In the genomic region with DNA sequence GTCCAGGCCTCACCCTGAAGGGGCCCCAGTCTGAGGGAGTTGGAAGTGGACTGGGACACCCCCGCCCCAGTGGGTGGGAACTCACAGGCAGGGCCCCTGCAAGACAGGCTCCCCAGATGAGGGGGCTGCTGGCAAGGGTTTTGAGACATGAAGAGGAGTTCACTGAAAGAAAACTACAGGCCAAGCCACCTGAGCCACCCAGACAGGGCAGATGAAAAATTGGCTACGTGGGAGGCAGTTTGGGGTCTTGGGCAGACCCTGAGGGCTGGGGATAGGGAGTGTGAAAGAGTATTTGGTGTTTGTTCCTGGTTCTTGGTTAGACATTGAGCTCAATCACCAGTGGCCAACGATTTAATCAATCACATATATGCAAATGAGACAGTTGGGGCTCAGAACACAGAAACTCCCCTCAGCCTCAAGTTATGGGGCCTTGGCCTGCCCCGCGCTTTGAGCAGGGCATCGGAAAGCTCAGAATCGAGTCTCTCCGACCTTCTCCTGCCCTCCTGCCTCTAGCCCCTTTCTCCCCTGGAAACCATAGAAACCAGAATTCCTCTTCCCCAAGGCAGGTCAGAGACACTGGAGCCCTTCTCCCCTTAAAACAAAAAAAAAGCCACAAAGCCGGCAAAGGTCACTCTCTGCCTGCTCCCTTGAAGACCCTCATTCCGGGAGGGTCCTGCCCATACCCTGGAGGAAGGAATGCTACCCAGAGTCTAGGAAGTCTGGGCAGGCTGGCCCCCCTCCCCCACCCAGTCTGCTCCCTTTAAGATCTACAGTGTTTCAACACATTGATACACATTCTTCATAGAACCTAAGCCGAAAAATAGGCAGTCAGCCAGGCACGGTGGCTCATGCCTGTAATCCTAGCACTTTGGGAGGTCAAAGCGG, we compare ENCODE assay signal across 10 cellular contexts. TPM values are rescaled to one million over a fixed set of nuclear protein-coding genes. Genes with fewer than 3 reads are reported as not detected.
DNase-seq lines count a peak whose midpoint lies in the region; ATAC-seq, FAIRE-seq and TF ChIP-seq lines count a peak whose summit lies in the region.
"Had no signal": no experiment of that assay in that cellular context is flagged by ENCODE, and none has a peak within 500 bp of the region (broad histone marks: within the 10 kb centered on the region; RNA-seq: fewer than 3 reads in every experiment).

No MANE protein-coding gene starts in this region.

- H3K79me2 ChIP-seq in parathyroid adenoma, result peaks cover 5% of the 10 kb centered on the region

- H3K27ac Mint-ChIP-seq in endothelial cell (ENCODE audit: unreplicated experiment), result peak overlapping the region; percentile 45

- no peaks in the 10 kb centered on the region for H3K27me3 ChIP-seq in NT2/D1 (ENCODE audit: insufficient read depth, insufficient read length)
- no peaks in the 10 kb centered on the region for H3K27me3 ChIP-seq in parathyroid adenoma (ENCODE audit: control insufficient read depth, insufficient read depth, low read length)

- ATAC-seq in GM21515 (IDR thresholded peaks at IDR 0.05; ENCODE audit: unreplicated experiment), result no peak

- H2AFZ ChIP-seq in parathyroid adenoma, result peak overlapping the region; percentile 81

- peaks cover 15% of the 10 kb centered on the region for H3K4me1 Mint-ChIP-seq in endothelial cell (ENCODE audit: unreplicated experiment)

- H3K27ac ChIP-seq in parathyroid adenoma, result peak overlapping the region; percentile 71

- peaks cover 36% of the 10 kb centered on the region for H3K36me3 ChIP-seq in NT2/D1 (ENCODE audit: insufficient read depth, insufficient read length, low read length)
- H3K36me3 ChIP-seq in parathyroid adenoma (ENCODE audit: control insufficient read depth, insufficient read depth, low read length), result no peaks in the 10 kb centered on the region

- no peak overlapping the region for H3K4me2 ChIP-seq in parathyroid adenoma (ENCODE audit: low read length)

- no peak for TF ChIP-seq POLR2A in H54 (IDR thresholded peaks at IDR 0.05; ENCODE audit: low read depth, low read length)

- H3K9me3 ChIP-seq in NT2/D1 (ENCODE audit: insufficient read depth, low read length) (no peaks in the 10 kb centered on the region), parathyroid adenoma (ENCODE audit: control insufficient read depth, low read length) (no peaks in the 10 kb centered on the region)

- FAIRE-seq in H54 (lab: Jason Lieb, UNC), result no peak

- H3K36me3 Mint-ChIP-seq in endothelial cell (ENCODE audit: low read depth, unreplicated experiment), result peaks cover 7% of the 10 kb centered on the region

- DNase-seq in EL (peak; percentile 55), NT2/D1 (ENCODE audit: low read depth, low spot score) (no peak), endothelial cell (ENCODE audit: low spot score) (no peak), NCI-H1436 (lab: John Stamatoyannopoulos, UW) (no peak), NCI-H526 (lab: John Stamatoyannopoulos, UW) (no peak), H54 (ENCODE audit: insufficient read length, low spot score) (no peak)
- DNase-seq: activated CD4-positive, alpha-beta T cell treated with anti-CD3 and anti-CD28 coated beads for 48 hours; MV-4-11 had no signal

- H3K4me1 ChIP-seq in NT2/D1 (ENCODE audit: insufficient read depth, insufficient read length), result peaks cover 40% of the 10 kb centered on the region
- peaks cover 14% of the 10 kb centered on the region for H3K4me1 ChIP-seq in parathyroid adenoma

- peaks cover 24% of the 10 kb centered on the region for H3K27me3 Mint-ChIP-seq in endothelial cell (ENCODE audit: unreplicated experiment)

- no peaks in the 10 kb centered on the region for H3K9me3 Mint-ChIP-seq in endothelial cell (ENCODE audit: unreplicated experiment)

- H3K9ac ChIP-seq in NT2/D1 (ENCODE audit: insufficient read length, low read depth) (peak overlapping the region; percentile 79), parathyroid adenoma (no peak overlapping the region)

- no peak for TF ChIP-seq CTCF in endothelial cell (IDR thresholded peaks at IDR 0.05; ENCODE audit: unreplicated experiment)
- no peak for TF ChIP-seq CTCF in parathyroid adenoma (IDR thresholded peaks at IDR 0.05)

- H3K4me3 Mint-ChIP-seq in endothelial cell (ENCODE audit: unreplicated experiment), result peak overlapping the region; percentile 31

- peak overlapping the region; percentile 29 for H3K4me3 ChIP-seq in NT2/D1 (ENCODE audit: insufficient read length, low read depth)
- H3K4me3 ChIP-seq in parathyroid adenoma (ENCODE audit: low read depth, low read length), result no peak overlapping the region

RNA-seq across cellular contexts. Expression of a gene that starts 1.3 kb away (rescaled TPM):
- 68.5 TPM for total RNA-seq in endothelial cell (ENCODE audit: unreplicated experiment)

RNA-seq across cellular contexts. Expression of a gene that starts 20.1 kb away (rescaled TPM):
- total RNA-seq in endothelial cell (ENCODE audit: unreplicated experiment), result 60.7 TPM

RNA-seq across cellular contexts. Expression of a gene that starts 41.8 kb away (rescaled TPM):
- total RNA-seq in endothelial cell (ENCODE audit: unreplicated experiment), result not detected

RNA-seq across cellular contexts. Expression of a gene that starts 53.3 kb away (rescaled TPM):
- total RNA-seq in endothelial cell (ENCODE audit: unreplicated experiment), result 1.3 TPM
